ENCODE assay signal across 6 cellular contexts in genomic region chr6:165793287-165793825, GRCh38.
"Had no signal": no experiment of that assay in that cellular context is flagged by ENCODE, and none has a peak within 500 bp of the region (broad histone marks: within the 10 kb centered on the region; RNA-seq: fewer than 3 reads in every experiment).

No MANE protein-coding gene starts in this region.

- H3K27ac ChIP-seq: HL-60 had no signal

- ATAC-seq: HepG2, K562 had no signal

- DNase-seq: IMR-90, KBM-7, KG1 had no signal

- H3K4me3 ChIP-seq: K562 had no signal
